9 cellular contexts compared by ENCODE assay signal in genomic region chr15:63089260-63090043, GRCh38. TPM values are rescaled to one million over a fixed set of nuclear protein-coding genes. Genes with fewer than 3 reads are reported as not detected.
DNase-seq lines count a peak whose midpoint lies in the region; FAIRE-seq and TF ChIP-seq lines count a peak whose summit lies in the region.
"Had no signal": no experiment of that assay in that cellular context is flagged by ENCODE, and none has a peak within 500 bp of the region (broad histone marks: within the 10 kb centered on the region; RNA-seq: fewer than 3 reads in every experiment).

No MANE protein-coding gene starts in this region.

- no peaks in the 10 kb centered on the region for H3K79me1 ChIP-seq in neuronal stem cell (ENCODE audit: low read depth, low read length)

- TF ChIP-seq CTCF in endothelial cell of umbilical vein (IDR thresholded peaks at IDR 0.05; ENCODE audit: extremely low read depth in 1 of 2, insufficient read depth in 1 of 2, low read depth in 1 of 2, low read length in 2 of 2) (no peak), Peyer's patch (IDR thresholded peaks at IDR 0.05) (no peak), GM20000 (IDR thresholded peaks at IDR 0.05; ENCODE audit: extremely low read depth, missing control alignments) (no peak)

- H4K20me1 ChIP-seq in endothelial cell of umbilical vein (replicated peaks; ENCODE audit: control insufficient read depth, extremely low read depth, insufficient read depth, low read length), result no peaks in the 10 kb centered on the region

- H3K36me3 ChIP-seq in endothelial cell of umbilical vein (ENCODE audit: control insufficient read depth in 2 of 2, extremely low read depth in 1 of 2, insufficient read depth in 2 of 2, low read length in 2 of 2) (no peaks in the 10 kb centered on the region), neuronal stem cell (replicated peaks in 1 of 2; ENCODE audit: control insufficient read depth in 2 of 2, insufficient read depth in 2 of 2, low read length in 2 of 2) (no peaks in the 10 kb centered on the region), Peyer's patch (no peaks in the 10 kb centered on the region)

- CTCF ChIA-PET in endothelial cell of umbilical vein (lab: Charles Lee), result interaction anchor here (1.0 to 3.1 kb wide), 6 partner anchors 12 to 307 kb away, joined by 3 to 18 read pairs (median 6); no protein-coding TSS in a partner anchor

- intact Hi-C loops in endothelial cell of umbilical vein (cut with micrococcal nuclease), result loop anchor here (10.0 kb wide), 1 partner anchor 695 kb away; the partner anchor contains the start of gene TLN2

- H3K27me3 ChIP-seq in endothelial cell of umbilical vein (ENCODE audit: control insufficient read depth in 2 of 2, insufficient read depth in 2 of 2, low read length in 2 of 2), result no peaks in the 10 kb centered on the region
- no peaks in the 10 kb centered on the region for H3K27me3 ChIP-seq in neuronal stem cell (ENCODE audit: control insufficient read depth in 3 of 3, insufficient read depth in 3 of 3, low read depth in 1 of 3, low read length in 3 of 3)
- H3K27me3 ChIP-seq in Peyer's patch, result no peaks in the 10 kb centered on the region

- no TSS peak for BruUV-seq in endothelial cell of umbilical vein (replicated peaks; lab: Mats Ljungman, UMichigan)

- no peak overlapping the region for H3K18ac ChIP-seq in neuronal stem cell (ENCODE audit: low read length)

- POLR2A ChIA-PET in endothelial cell of umbilical vein (lab: Charles Lee), result no interaction called here

- H3K9ac ChIP-seq in endothelial cell of umbilical vein (replicated peaks; ENCODE audit: extremely low read depth, insufficient read depth, low read length), result no peak overlapping the region
- no peak overlapping the region for H3K9ac ChIP-seq in neuronal stem cell (ENCODE audit: low read depth, low read length, poor library complexity)

- TF ChIP-seq POLR2A in endothelial cell of umbilical vein (IDR thresholded peaks at IDR 0.05; ENCODE audit: low read depth, low read length) (no peak), Peyer's patch (IDR thresholded peaks at IDR 0.05) (no peak)

- no peak overlapping the region for H3K14ac ChIP-seq in neuronal stem cell (ENCODE audit: low read length)

- no CpG with 5 or more reads among the region's 6 CpGs for WGBS in neuronal stem cell (ENCODE audit: extremely low coverage in 2 of 2, insufficient read length in 2 of 2, insufficient replicate concordance in 1 of 2), 2 donors

- peak overlapping the region; percentile 44 for H2AK5ac ChIP-seq in neuronal stem cell (ENCODE audit: low read depth, low read length)

- H4K8ac ChIP-seq in neuronal stem cell (ENCODE audit: low read depth, low read length), result no peak overlapping the region

- no peak overlapping the region for H2BK120ac ChIP-seq in neuronal stem cell (ENCODE audit: low read depth, low read length)

- DNase-seq in EL (peak; percentile 96), NCI-H2171 treated with DMSO at 0.1 percent for 48 hours (lab: John Stamatoyannopoulos, UW) (peak; percentile 87), endothelial cell of umbilical vein (ENCODE audit: low read depth, low spot score) (peak; percentile 60), neuronal stem cell (ENCODE audit: low spot score) (no peak), OCI-M2 (lab: John Stamatoyannopoulos, UW; ENCODE audit: unreplicated experiment) (no peak), Peyer's patch (no peak), GM20000 (ENCODE audit: low spot score) (no peak), activated T-cell treated with anti-CD3 and anti-CD28 coated beads for 4 hours (no peak)
- DNase-seq: activated T-cell treated with anti-CD3 and anti-CD28 coated beads, Interleukin-2, amount 50 U/mL, for 72 hours had no signal

- no peak overlapping the region for H3K27ac ChIP-seq in endothelial cell of umbilical vein (ENCODE audit: insufficient read depth, low read depth, low read length)
- no peak overlapping the region for H3K27ac ChIP-seq in neuronal stem cell (replicated peaks; ENCODE audit: low read length)
- H3K27ac ChIP-seq in Peyer's patch, result peak overlapping the region in 2 of 4 donors; percentile 59 to 67

- H3K4me1 ChIP-seq in endothelial cell of umbilical vein (ENCODE audit: control insufficient read depth, extremely low read depth, insufficient read depth, low read length), result peaks cover 8% of the 10 kb centered on the region
- peaks cover 12 to 22% of the 10 kb centered on the region in 2 donors for H3K4me1 ChIP-seq in neuronal stem cell (ENCODE audit: control insufficient read depth in 2 of 2, insufficient read depth in 1 of 2, low read depth in 1 of 2, low read length in 2 of 2)
- peaks cover 0 to 7% (median 1%) of the 10 kb centered on the region in 4 donors for H3K4me1 ChIP-seq in Peyer's patch

- peak overlapping the region; percentile 10 for H2BK5ac ChIP-seq in neuronal stem cell (ENCODE audit: low read length)

- H2AFZ ChIP-seq in endothelial cell of umbilical vein (ENCODE audit: low read depth, low read length), result peak overlapping the region; percentile 45
- H2AFZ ChIP-seq in neuronal stem cell (ENCODE audit: low read length), result peak overlapping the region; percentile 36

- H3K4me3 ChIP-seq in endothelial cell of umbilical vein (replicated peaks in 1 of 3; ENCODE audit: insufficient read depth in 1 of 3, low read depth in 1 of 3, low read length in 3 of 3), result no peak overlapping the region
- no peak overlapping the region for H3K4me3 ChIP-seq in neuronal stem cell (ENCODE audit: low read length in 2 of 2)
- H3K4me3 ChIP-seq in Peyer's patch, result no peak overlapping the region

- H3K79me2 ChIP-seq in endothelial cell of umbilical vein (ENCODE audit: control insufficient read depth, insufficient read depth, low read length), result no peaks in the 10 kb centered on the region

- dilution Hi-C loops in endothelial cell of umbilical vein (cut with MboI; ENCODE audit: extremely low pct_ligation_motif_present, low sequenced_read_pairs), result no loop called here

- no peak overlapping the region for H3K4me2 ChIP-seq in endothelial cell of umbilical vein (ENCODE audit: insufficient read depth, low read length)
- H3K4me2 ChIP-seq in neuronal stem cell (ENCODE audit: insufficient read depth, low read length, poor library complexity, severe bottlenecking), result no peak overlapping the region

- H3K23ac ChIP-seq in neuronal stem cell (ENCODE audit: low read depth, low read length, poor library complexity), result no peak overlapping the region

- no peak overlapping the region for H3K4ac ChIP-seq in neuronal stem cell (ENCODE audit: low read length)

- H3K9me3 ChIP-seq in endothelial cell of umbilical vein (replicated peaks; ENCODE audit: control insufficient read depth, insufficient read depth, low read length) (no peaks in the 10 kb centered on the region), neuronal stem cell (replicated peaks in 1 of 2; ENCODE audit: control insufficient read depth in 2 of 2, insufficient read depth in 1 of 2, low read depth in 1 of 2, low read length in 2 of 2) (no peaks in the 10 kb centered on the region), Peyer's patch (no peaks in the 10 kb centered on the region)

- H3K9me1 ChIP-seq in endothelial cell of umbilical vein (replicated peaks; ENCODE audit: control insufficient read depth, extremely low read depth, insufficient read depth, low read length), result no peaks in the 10 kb centered on the region

- FAIRE-seq in endothelial cell of umbilical vein (lab: Jason Lieb, UNC), result peak; percentile 78

- H2BK12ac ChIP-seq in neuronal stem cell (ENCODE audit: low read length), result no peak overlapping the region

- H2BK15ac ChIP-seq in neuronal stem cell (ENCODE audit: low read length), result no peak overlapping the region

- H4K91ac ChIP-seq in neuronal stem cell (ENCODE audit: low read depth, low read length, poor library complexity), result no peak overlapping the region

TF ChIP-seq in endothelial cell of umbilical vein, 7 proteins besides CTCF, POLR2A, EP300 and RAD21:
- TF ChIP-seq JUN (IDR thresholded peaks at IDR 0.05; ENCODE audit: borderline replicate concordance, insufficient read depth, insufficient read length, low read depth) (peak; percentile 19), FOS (IDR thresholded peaks at IDR 0.05; ENCODE audit: borderline replicate concordance, insufficient read depth, low read length) (no peak)

RNA-seq across cellular contexts. Expression of gene LACTB, which starts 32.2 kb away (rescaled TPM):
- 26.0 and 26.1 TPM in 2 replicates for total RNA-seq in endothelial cell of umbilical vein
- 10.1 and 14.0 TPM in 2 replicates for polyA plus RNA-seq in endothelial cell of umbilical vein
- polyA plus RNA-seq in endothelial cell of umbilical vein (2011; cell fraction: cytosol; rRNA removed), result 12.8 and 13.0 TPM in 2 replicates
- 13.6 and 19.4 TPM in 2 replicates for polyA plus RNA-seq in endothelial cell of umbilical vein (2011; cell fraction: nucleus; rRNA removed)
- polyA plus RNA-seq in endothelial cell of umbilical vein (2012), result 38.0 and 40.9 TPM in 2 replicates
- polyA minus RNA-seq in endothelial cell of umbilical vein, result 6.4 and 8.7 TPM in 2 replicates
- polyA minus RNA-seq in endothelial cell of umbilical vein (2011; cell fraction: cytosol; rRNA and poly(A)+ RNA removed), result 3.8 TPM
- polyA minus RNA-seq in endothelial cell of umbilical vein (2011; cell fraction: nucleus; rRNA and poly(A)+ RNA removed), result 14.9 and 18.1 TPM in 2 replicates
- polyA plus RNA-seq in neuronal stem cell (2013, experiment 1 of 2), result 8.2 TPM
- 7.0 TPM for polyA plus RNA-seq in neuronal stem cell (2013, experiment 2 of 2)
- total RNA-seq in Peyer's patch, result 10 to 100 TPM; 10.9 to 37.1 (median 12.6) TPM

RNA-seq across cellular contexts. Expression of gene TPM1, which starts 46.9 kb away (rescaled TPM):
- total RNA-seq in endothelial cell of umbilical vein (558 and 678 TPM in 2 replicates), Peyer's patch (100 to 1,000 TPM; 555 to 997 (median 617) TPM)
- 518 and 528 TPM in 2 replicates for polyA plus RNA-seq in endothelial cell of umbilical vein
- 740 and 824 TPM in 2 replicates for polyA plus RNA-seq in endothelial cell of umbilical vein (2011; cell fraction: cytosol; rRNA removed)
- 2,079 and 2,156 TPM in 2 replicates for polyA plus RNA-seq in endothelial cell of umbilical vein (2011; cell fraction: nucleus; rRNA removed)
- 679 and 811 TPM in 2 replicates for polyA plus RNA-seq in endothelial cell of umbilical vein (2012)
- polyA minus RNA-seq in endothelial cell of umbilical vein, result 828 and 932 TPM in 2 replicates
- polyA minus RNA-seq in endothelial cell of umbilical vein (2011; cell fraction: cytosol; rRNA and poly(A)+ RNA removed), result 30.8 TPM
- polyA minus RNA-seq in endothelial cell of umbilical vein (2011; cell fraction: nucleus; rRNA and poly(A)+ RNA removed), result 2,251 and 2,264 TPM in 2 replicates
- 1,430 TPM for polyA plus RNA-seq in neuronal stem cell (2013, experiment 1 of 2)
- 1,425 TPM for polyA plus RNA-seq in neuronal stem cell (2013, experiment 2 of 2)

Comparison
In these comparisons a context has a peak if more than half of its experiments do, and no peak if none do; other contexts are left out.
1. DNase-seq: peak in EL (single experiment), NCI-H2171 treated with DMSO at 0.1 percent for 48 hours (single experiment) and endothelial cell of umbilical vein (single experiment); none in neuronal stem cell (single experiment), OCI-M2 (single experiment), Peyer's patch (0 of 3), GM20000 (single experiment) and activated T-cell treated with anti-CD3 and anti-CD28 coated beads for 4 hours (single experiment).